11 cellular contexts compared by ENCODE assay signal in genomic region chr17:75752405-75753192, GRCh38. TPM values are rescaled to one million over a fixed set of nuclear protein-coding genes. Genes with fewer than 3 reads are reported as not detected.
DNase-seq lines count a peak whose midpoint lies in the region; ATAC-seq, FAIRE-seq and TF ChIP-seq lines count a peak whose summit lies in the region.
"Had no signal": no experiment of that assay in that cellular context is flagged by ENCODE, and none has a peak within 500 bp of the region (broad histone marks: within the 10 kb centered on the region; RNA-seq: fewer than 3 reads in every experiment).

No MANE protein-coding gene starts in this region.

- no peak for FAIRE-seq in RCC 7860 (lab: Jason Lieb, UNC)

- ATAC-seq in HG03159 (IDR thresholded peaks at IDR 0.05; ENCODE audit: unreplicated experiment), result no peak

- TF ChIP-seq POLR2A in testis (IDR thresholded peaks at IDR 0.05), result no peak

- H3K9me2 ChIP-seq in Loucy (replicated peaks; ENCODE audit: low read depth, low read length), result no peaks in the 10 kb centered on the region

- H3K9ac ChIP-seq in Loucy (ENCODE audit: low read depth, low read length, poor library complexity, severe bottlenecking) (no peak overlapping the region), parathyroid adenoma (no peak overlapping the region)

- no peaks in the 10 kb centered on the region for H3K9me3 Mint-ChIP-seq in activated T-cell treated with anti-CD3 and anti-CD28 coated beads, Interleukin-2, amount 50 U/mL, for 24 hours
- H3K9me3 Mint-ChIP-seq in activated naive CD8-positive, alpha-beta T cell treated with anti-CD3 and anti-CD28 coated beads for 36 hours, result no peaks in the 10 kb centered on the region

- H2AFZ ChIP-seq in Loucy (ENCODE audit: low read length) (no peak overlapping the region), parathyroid adenoma (no peak overlapping the region)

- 76 to 91% methylated on average over 6 to 16 of the region's 16 CpGs for WGBS in testis, 2 donors

- no peaks in the 10 kb centered on the region for H3K27me3 ChIP-seq in Loucy (ENCODE audit: insufficient read depth, low read length, poor library complexity, severe bottlenecking)
- no peaks in the 10 kb centered on the region for H3K27me3 ChIP-seq in parathyroid adenoma (ENCODE audit: control insufficient read depth, insufficient read depth, low read length)
- no peaks in the 10 kb centered on the region for H3K27me3 ChIP-seq in testis
- H3K27me3 ChIP-seq: body of pancreas, SJSA1 had no signal

- H3K79me2 ChIP-seq in Loucy (ENCODE audit: insufficient read depth, low read length) (no peaks in the 10 kb centered on the region), parathyroid adenoma (no peaks in the 10 kb centered on the region)

- peaks cover 5% of the 10 kb centered on the region for H3K36me3 Mint-ChIP-seq in activated T-cell treated with anti-CD3 and anti-CD28 coated beads, Interleukin-2, amount 50 U/mL, for 24 hours (ENCODE audit: low read depth)
- H3K36me3 Mint-ChIP-seq in activated naive CD8-positive, alpha-beta T cell treated with anti-CD3 and anti-CD28 coated beads for 36 hours, result no peaks in the 10 kb centered on the region

- H3K4me3 Mint-ChIP-seq in activated T-cell treated with anti-CD3 and anti-CD28 coated beads, Interleukin-2, amount 50 U/mL, for 24 hours, result peak overlapping the region; percentile 59
- H3K4me3 Mint-ChIP-seq in activated naive CD8-positive, alpha-beta T cell treated with anti-CD3 and anti-CD28 coated beads for 36 hours, result peak overlapping the region; percentile 57

- no peak for DNase-seq in activated T-cell treated with anti-CD3 and anti-CD28 coated beads, Interleukin-2, amount 50 U/mL, for 24 hours
- no peak for DNase-seq in activated T-cell treated with anti-CD3 and anti-CD28 coated beads, Interleukin-2, amount 50 U/mL, for 1 hour
- DNase-seq in activated naive CD8-positive, alpha-beta T cell treated with anti-CD3 and anti-CD28 coated beads for 36 hours, result no peak
- DNase-seq in testis (no peak), RCC 7860 (ENCODE audit: low spot score) (no peak)
- DNase-seq: body of pancreas, erythroblast had no signal

- H3K4me1 Mint-ChIP-seq in activated T-cell treated with anti-CD3 and anti-CD28 coated beads, Interleukin-2, amount 50 U/mL, for 24 hours (ENCODE audit: low read depth), result peaks cover 22% of the 10 kb centered on the region
- peaks cover 13% of the 10 kb centered on the region for H3K4me1 Mint-ChIP-seq in activated naive CD8-positive, alpha-beta T cell treated with anti-CD3 and anti-CD28 coated beads for 36 hours

- H3K36me3 ChIP-seq in Loucy (ENCODE audit: insufficient read depth, low read length) (no peaks in the 10 kb centered on the region), parathyroid adenoma (ENCODE audit: control insufficient read depth, insufficient read depth, low read length) (no peaks in the 10 kb centered on the region), testis (ENCODE audit: low read depth, missing control alignments) (no peaks in the 10 kb centered on the region)

- no peak overlapping the region for H3K4me3 ChIP-seq in Loucy (ENCODE audit: low read length, poor library complexity, severe bottlenecking)
- peak overlapping the region; percentile 55 for H3K4me3 ChIP-seq in parathyroid adenoma (ENCODE audit: low read depth, low read length)
- no peak overlapping the region for H3K4me3 ChIP-seq in testis
- H3K4me3 ChIP-seq: body of pancreas had no signal

- no peaks in the 10 kb centered on the region for H4K20me1 ChIP-seq in Loucy (ENCODE audit: insufficient read depth, low read length, poor library complexity, severe bottlenecking)

- peak overlapping the region; percentile 67 for H3K27ac Mint-ChIP-seq in activated T-cell treated with anti-CD3 and anti-CD28 coated beads, Interleukin-2, amount 50 U/mL, for 24 hours
- H3K27ac Mint-ChIP-seq in activated naive CD8-positive, alpha-beta T cell treated with anti-CD3 and anti-CD28 coated beads for 36 hours, result no peak overlapping the region

- peaks cover 4% of the 10 kb centered on the region for H3K27me3 Mint-ChIP-seq in activated T-cell treated with anti-CD3 and anti-CD28 coated beads, Interleukin-2, amount 50 U/mL, for 24 hours
- H3K27me3 Mint-ChIP-seq in activated naive CD8-positive, alpha-beta T cell treated with anti-CD3 and anti-CD28 coated beads for 36 hours, result peaks cover 4% of the 10 kb centered on the region

- H3K4me2 ChIP-seq in Loucy (ENCODE audit: low read depth, low read length, poor library complexity, severe bottlenecking) (no peak overlapping the region), parathyroid adenoma (ENCODE audit: low read length) (no peak overlapping the region)

- no peaks in the 10 kb centered on the region for H3F3A ChIP-seq in Loucy (ENCODE audit: low read depth)

- H3K4me1 ChIP-seq in Loucy (ENCODE audit: insufficient read depth, low read length, poor library complexity, severe bottlenecking), result peaks cover 24% of the 10 kb centered on the region
- peaks cover 10% of the 10 kb centered on the region for H3K4me1 ChIP-seq in parathyroid adenoma
- peaks cover 22% of the 10 kb centered on the region for H3K4me1 ChIP-seq in testis

- H3K27ac ChIP-seq in parathyroid adenoma, result no peak overlapping the region
- H3K27ac ChIP-seq in testis, result peak overlapping the region in 1 of 2 donors; percentile 63
- H3K27ac ChIP-seq: SJSA1 had no signal

- H3K9me3 ChIP-seq in Loucy (ENCODE audit: insufficient read depth, low read depth, low read length) (no peaks in the 10 kb centered on the region), parathyroid adenoma (ENCODE audit: control insufficient read depth, low read length) (no peaks in the 10 kb centered on the region), testis (no peaks in the 10 kb centered on the region)
- H3K9me3 ChIP-seq: body of pancreas, SJSA1 had no signal

- intact Hi-C loops in testis (cut with DNase I; ENCODE audit: low total_unique reads), result no loop called here

- 0 out of 2 replicates have a peak, but pooled peaks have one; percentile 9 for TF ChIP-seq CTCF in Loucy (conservative IDR thresholded peaks at IDR 0.05; ENCODE audit: low read length)
- no peak for TF ChIP-seq CTCF in parathyroid adenoma (IDR thresholded peaks at IDR 0.05)
- TF ChIP-seq CTCF in testis (IDR thresholded peaks at IDR 0.05), result no peak

RNA-seq across cellular contexts. Expression of gene GALK1, which starts 12.4 kb away (rescaled TPM):
- 10 to 100 TPM; 33.2 to 33.6 TPM for total RNA-seq in activated naive CD8-positive, alpha-beta T cell treated with anti-CD3 and anti-CD28 coated beads for 36 hours
- 10 to 100 TPM; 31.9 to 50.7 TPM for total RNA-seq in testis
- 32.1 TPM for polyA plus RNA-seq in testis (ENCODE audit: insufficient read depth, low read depth, low replicate concordance)

RNA-seq across cellular contexts. Expression of gene ITGB4, which starts 31.3 kb away (rescaled TPM):
- total RNA-seq in activated naive CD8-positive, alpha-beta T cell treated with anti-CD3 and anti-CD28 coated beads for 36 hours, result 1 to 10 TPM in 1 of 2 experiments, under 1 TPM in 1; 0.64 to 1.4 TPM
- total RNA-seq in testis, result 10 to 100 TPM in 1 of 2 donors, 1 to 10 TPM in 1; 7.6 to 11.6 TPM
- 16.4 TPM for polyA plus RNA-seq in testis (ENCODE audit: insufficient read depth, low read depth, low replicate concordance)
- total RNA-seq: SJSA1 had no signal

RNA-seq across cellular contexts. Expression of gene UNK, which starts 32.0 kb away (rescaled TPM):
- 10 to 100 TPM; 26.9 to 27.4 TPM for total RNA-seq in activated naive CD8-positive, alpha-beta T cell treated with anti-CD3 and anti-CD28 coated beads for 36 hours
- 10 to 100 TPM; 57.2 to 76.0 TPM for total RNA-seq in testis
- 66.7 TPM for polyA plus RNA-seq in testis (ENCODE audit: insufficient read depth, low read depth, low replicate concordance)
